24 cellular contexts compared by ENCODE assay signal in the genomic region with DNA sequence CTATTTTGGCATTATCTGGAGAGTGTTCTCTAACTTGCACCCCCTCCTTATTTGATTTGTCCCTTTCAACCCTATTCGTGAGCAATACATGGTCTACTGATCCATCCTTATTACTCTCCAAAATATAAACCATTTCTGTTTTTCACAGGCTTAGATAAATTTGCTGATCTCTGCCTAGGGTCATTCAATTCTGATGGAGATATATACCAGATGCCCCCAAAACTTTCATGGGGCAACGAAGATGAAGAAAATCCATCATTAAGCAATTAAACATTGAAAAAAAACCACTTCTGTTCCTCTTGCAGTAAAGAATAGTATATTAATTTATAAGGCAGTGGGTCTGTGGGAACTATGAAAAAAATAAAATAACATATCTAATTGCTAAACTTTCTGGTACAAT.
"Had no signal": no experiment of that assay in that cellular context is flagged by ENCODE, and none has a peak within 500 bp of the region (broad histone marks: within the 10 kb centered on the region; RNA-seq: fewer than 3 reads in every experiment).

No MANE protein-coding gene starts in this region.

- DNase-seq: dermis blood vessel endothelial cell; dorsolateral prefrontal cortex; effector CD4-positive, alpha-beta T cell; effector memory CD4-positive, alpha-beta T cell; foreskin fibroblast; foreskin melanocyte; gastrocnemius medialis; glutamatergic neuron; head of caudate nucleus; heart right ventricle; hippocampal formation; immature natural killer cell; islet precursor cell; kidney; kidney glomerular epithelial cell; left colon; left lung; left ventricle myocardium superior; lower lobe of right lung; mesenchymal stem cell; mucosa of descending colon; naive B cell had no signal

- H3K4me3 ChIP-seq: coronary artery, dorsolateral prefrontal cortex, esophagus muscularis mucosa, gastrocnemius medialis, heart right ventricle, left lung, lower lobe of right lung, mucosa of descending colon had no signal

- H3K4me1 ChIP-seq: esophagus muscularis mucosa, gastrocnemius medialis, heart right ventricle, left lung, lower lobe of right lung had no signal

- H3K9me3 ChIP-seq: esophagus muscularis mucosa, gastrocnemius medialis, heart right ventricle, left lung, lower lobe of right lung, mucosa of descending colon had no signal

- H3K36me3 ChIP-seq: esophagus muscularis mucosa, gastrocnemius medialis, heart right ventricle, left lung, lower lobe of right lung had no signal

- ATAC-seq: gastrocnemius medialis, heart right ventricle, left colon, left lung, left ventricle myocardium superior, lower lobe of right lung, mucosa of descending colon had no signal

- H3K27ac ChIP-seq: coronary artery, dorsolateral prefrontal cortex, esophagus muscularis mucosa, gastrocnemius medialis, heart right ventricle, left lung, lower lobe of right lung had no signal

- H3K27me3 ChIP-seq: esophagus muscularis mucosa, heart right ventricle, left lung had no signal
